In genomic region chr15:45279024-45279697, GRCh38 we compare ENCODE assay signal across 8 cellular contexts. TPM values are rescaled to one million over a fixed set of nuclear protein-coding genes. Genes with fewer than 3 reads are reported as not detected.
DNase-seq lines count a peak whose midpoint lies in the region; ATAC-seq and TF ChIP-seq lines count a peak whose summit lies in the region.

No MANE protein-coding gene starts in this region.

- H3K4me1 ChIP-seq in BLaER1 treated with 17β-estradiol and CSF1 and Interleukin-3, amounts not matched to agents 10 nM and 100 nM = peaks cover 8 to 19% (median 16%) of the 10 kb centered on the region in 10 experiments

- H3K9ac ChIP-seq in BLaER1 treated with 17β-estradiol and CSF1 and Interleukin-3, amounts not matched to agents 10 nM and 100 nM = peak overlapping the region; percentile 69 to 84 (median 79); a peak in 21 of 22 replicates

- no peaks in the 10 kb centered on the region for H3K27me3 ChIP-seq in BLaER1 treated with 17β-estradiol and CSF1 and Interleukin-3, amounts not matched to agents 10 nM and 100 nM
- no peaks in the 10 kb centered on the region for H3K27me3 ChIP-seq in layer of hippocampus (ENCODE audit: control insufficient read depth, insufficient read depth, low read length)

- H3K4me1 Mint-ChIP-seq in activated CD4-positive, alpha-beta T cell treated with anti-CD3 and anti-CD28 coated beads, Interleukin-2, amount 10 ng/mL, durations not matched to agents 24 days and 14 days = peaks cover 15% of the 10 kb centered on the region

- H3K27me3 Mint-ChIP-seq in activated CD4-positive, alpha-beta T cell treated with anti-CD3 and anti-CD28 coated beads, Interleukin-2, amount 10 ng/mL, durations not matched to agents 24 days and 14 days = peaks cover 6% of the 10 kb centered on the region

- peak overlapping the region; percentile 83 for H3K27ac Mint-ChIP-seq in activated CD4-positive, alpha-beta T cell treated with anti-CD3 and anti-CD28 coated beads, Interleukin-2, amount 10 ng/mL, durations not matched to agents 24 days and 14 days

- intact Hi-C loops in activated CD4-positive, alpha-beta T cell treated with anti-CD3 and anti-CD28 coated beads, Interleukin-2, amount 10 ng/mL, durations not matched to agents 24 days and 14 days (cut with micrococcal nuclease) = loop anchor here (1.0 to 2.0 kb wide), 3 partner anchors 78 to 124 kb away; a partner anchor contains a TSS

- H3K4me3 ChIP-seq in BLaER1 treated with 17β-estradiol and CSF1 and Interleukin-3, amounts not matched to agents 10 nM and 100 nM = peak overlapping the region; percentile 55 to 74 (median 66)
- peak overlapping the region; percentile 71 for H3K4me3 ChIP-seq in coronary artery

- DNase-seq in NCI-H526 (lab: John Stamatoyannopoulos, UW) (peak; percentile 96 to 98), coronary artery (ENCODE audit: low spot score) (peak; percentile 99)
- peak; percentile 99 for DNase-seq in activated CD4-positive, alpha-beta T cell treated with anti-CD3 and anti-CD28 coated beads, Interleukin-2, amount 10 ng/mL, durations not matched to agents 24 days and 14 days
- peak; percentile 90 to 95 (median 93) for DNase-seq in stimulated activated CD4-positive, alpha-beta T cell treated with anti-CD3 and anti-CD28 coated beads, Interleukin-1b, Interleukin-23, amount 100 ng/mL, for 24 hours (ENCODE audit: low read depth in 4 of 4, low spot score in 1 of 4)

- peak; percentile 100 for ATAC-seq in GM19328 (IDR thresholded peaks at IDR 0.05; ENCODE audit: unreplicated experiment)
- ATAC-seq in HG03469 (IDR thresholded peaks at IDR 0.05; ENCODE audit: unreplicated experiment) = peak; percentile 98

- H4K20me1 ChIP-seq in BLaER1 treated with 17β-estradiol and CSF1 and Interleukin-3, amounts not matched to agents 10 nM and 100 nM = no peaks in the 10 kb centered on the region

- no peaks in the 10 kb centered on the region for H3K36me3 ChIP-seq in BLaER1 treated with 17β-estradiol and CSF1 and Interleukin-3, amounts not matched to agents 10 nM and 100 nM

- peak overlapping the region; percentile 84 for H3K4me3 Mint-ChIP-seq in activated CD4-positive, alpha-beta T cell treated with anti-CD3 and anti-CD28 coated beads, Interleukin-2, amount 10 ng/mL, durations not matched to agents 24 days and 14 days

- no peaks in the 10 kb centered on the region for H3K9me3 ChIP-seq in BLaER1 treated with 17β-estradiol and CSF1 and Interleukin-3, amounts not matched to agents 10 nM and 100 nM (replicated peaks in 1 of 11)

- H3K36me3 Mint-ChIP-seq in activated CD4-positive, alpha-beta T cell treated with anti-CD3 and anti-CD28 coated beads, Interleukin-2, amount 10 ng/mL, durations not matched to agents 24 days and 14 days (ENCODE audit: low read depth) = no peaks in the 10 kb centered on the region

- peak overlapping the region; percentile 78 to 98 (median 88) for H3K4me2 ChIP-seq in BLaER1 treated with 17β-estradiol and CSF1 and Interleukin-3, amounts not matched to agents 10 nM and 100 nM

- TF ChIP-seq CTCF in coronary artery (IDR thresholded peaks at IDR 0.05) = no peak

- peaks cover 3% of the 10 kb centered on the region for H3K9me3 Mint-ChIP-seq in activated CD4-positive, alpha-beta T cell treated with anti-CD3 and anti-CD28 coated beads, Interleukin-2, amount 10 ng/mL, durations not matched to agents 24 days and 14 days

- peak overlapping the region; percentile 49 to 82 (median 70); a peak in 21 of 22 replicates for H3K27ac ChIP-seq in BLaER1 treated with 17β-estradiol and CSF1 and Interleukin-3, amounts not matched to agents 10 nM and 100 nM
- H3K27ac ChIP-seq in coronary artery (peak overlapping the region; percentile 66 to 87), layer of hippocampus (ENCODE audit: low read depth, low read length) (peak overlapping the region; percentile 64)

RNA-seq across cellular contexts. Expression of gene SLC28A2, which starts 27.1 kb away (rescaled TPM):
- total RNA-seq in activated CD4-positive, alpha-beta T cell treated with anti-CD3 and anti-CD28 coated beads, Interleukin-2, amount 10 ng/mL, durations not matched to agents 24 days and 14 days = not detected in 2 replicates

Comparison
In these comparisons a context has a peak if more than half of its experiments do, and no peak if none do; other contexts are left out.
1. Peak in every context shown above with its lines: DNase-seq, ATAC-seq, H3K4me3 ChIP-seq and H3K27ac ChIP-seq.